Comparison of ENCODE assay signal across 20 cellular contexts in the genomic region with DNA sequence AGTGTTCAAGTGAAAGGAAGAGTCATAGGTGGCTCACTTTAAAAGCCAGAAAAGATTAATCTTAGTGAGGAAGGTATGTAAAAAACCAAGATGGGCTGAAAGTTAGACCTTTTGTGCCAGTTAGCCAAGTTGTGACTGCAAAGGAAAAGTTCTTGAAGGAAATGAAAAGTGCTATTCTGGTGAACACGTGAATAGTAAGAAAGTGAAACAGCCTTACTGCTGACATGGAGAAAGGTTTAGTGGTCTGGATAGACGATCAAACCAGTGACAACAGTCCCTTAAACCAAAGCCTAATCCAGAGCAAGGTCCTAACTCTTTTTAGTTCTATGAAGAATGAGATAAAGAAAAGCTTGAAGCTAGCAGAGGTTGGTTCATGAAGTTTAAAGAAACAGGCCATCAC.
DNase-seq lines count a peak whose midpoint lies in the region; ATAC-seq and TF ChIP-seq lines count a peak whose summit lies in the region.
"Had no signal": no experiment of that assay in that cellular context is flagged by ENCODE, and none has a peak within 500 bp of the region (broad histone marks: within the 10 kb centered on the region; RNA-seq: fewer than 3 reads in every experiment).

No MANE protein-coding gene starts in this region.

- H3K4me3 ChIP-seq in lower lobe of right lung: no peak overlapping the region
- no peak overlapping the region for H3K4me3 ChIP-seq in testis
- H3K4me3 ChIP-seq: esophagus muscularis mucosa, hepatocyte had no signal

- DNase-seq in kidney glomerular epithelial cell (lab: John Stamatoyannopoulos, UW) (no peak), lower lobe of right lung (no peak), testis (no peak)
- no peak for DNase-seq in CD4-positive, alpha-beta T cell
- DNase-seq: aorta; Caco-2; dermis blood vessel endothelial cell; GDM1; naive thymus-derived CD8-positive, alpha-beta T cell; NCI-H146; NCI-H510A treated with DMSO at 0.1 percent for 48 hours; stimulated activated CD4-positive, alpha-beta T cell treated with anti-CD3 and anti-CD28 coated beads, Interleukin-2, amount 100 ng/mL, for 24 hours; T-helper 9 cell; trophoblast cell had no signal

- no peak for TF ChIP-seq POLR2A in testis (IDR thresholded peaks at IDR 0.05)

- H3K27ac ChIP-seq in lower lobe of right lung: no peak overlapping the region
- H3K27ac ChIP-seq in testis: no peak overlapping the region
- H3K27ac ChIP-seq in CD4-positive, alpha-beta T cell (ENCODE audit: low read depth, low read length): no peak overlapping the region
- H3K27ac ChIP-seq: hepatocyte had no signal

- TF ChIP-seq CTCF in lower lobe of right lung (IDR thresholded peaks at IDR 0.05) (no peak), testis (IDR thresholded peaks at IDR 0.05) (no peak)
- TF ChIP-seq CTCF in CD4-positive, alpha-beta T cell (IDR thresholded peaks at IDR 0.05): no peak

- H3K4me1 ChIP-seq in lower lobe of right lung: no peaks in the 10 kb centered on the region
- no peaks in the 10 kb centered on the region for H3K4me1 ChIP-seq in testis
- H3K4me1 ChIP-seq: Caco-2 had no signal

- no peaks in the 10 kb centered on the region for H3K36me3 ChIP-seq in lower lobe of right lung
- no peaks in the 10 kb centered on the region for H3K36me3 ChIP-seq in testis (ENCODE audit: low read depth, missing control alignments)
- H3K36me3 ChIP-seq: esophagus muscularis mucosa had no signal

- CTCF ChIA-PET in CD4-positive, alpha-beta T cell (lab: Charles Lee): interaction anchor here (0.5 to 1.7 kb wide), 2 partner anchors 9 to 10 kb away, joined by 3 to 4 read pairs; no protein-coding TSS in a partner anchor

- peak; percentile 80 for ATAC-seq in GM18498 (IDR thresholded peaks at IDR 0.05; ENCODE audit: unreplicated experiment)
- peak; percentile 69 for ATAC-seq in GM19351 (IDR thresholded peaks at IDR 0.05; ENCODE audit: unreplicated experiment)
- peak; percentile 60 for ATAC-seq in HG02763 (IDR thresholded peaks at IDR 0.05; ENCODE audit: unreplicated experiment)
- ATAC-seq in HG03520 (IDR thresholded peaks at IDR 0.05; ENCODE audit: unreplicated experiment): peak; percentile 54
- no peak for ATAC-seq in lower lobe of right lung
- no peak for ATAC-seq in CD4-positive, alpha-beta T cell (ENCODE audit: poor library complexity)
- ATAC-seq: naive thymus-derived CD8-positive, alpha-beta T cell had no signal

- H3K4me1 Mint-ChIP-seq in CD4-positive, alpha-beta T cell (ENCODE audit: low read depth): no peaks in the 10 kb centered on the region
- H3K4me1 Mint-ChIP-seq: naive thymus-derived CD8-positive, alpha-beta T cell had no signal

- no peaks in the 10 kb centered on the region for H3K27me3 Mint-ChIP-seq in CD4-positive, alpha-beta T cell

- 80 to 84% methylated on average over 2 of the region's 2 CpGs for WGBS in testis, 2 donors

- H3K9me3 ChIP-seq in lower lobe of right lung (no peaks in the 10 kb centered on the region), testis (no peaks in the 10 kb centered on the region)
- no peaks in the 10 kb centered on the region for H3K9me3 ChIP-seq in CD4-positive, alpha-beta T cell (ENCODE audit: control insufficient read depth, low read length)
- H3K9me3 ChIP-seq: Caco-2, esophagus muscularis mucosa had no signal

- H3K27me3 ChIP-seq in lower lobe of right lung (ENCODE audit: low read depth): no peaks in the 10 kb centered on the region
- no peaks in the 10 kb centered on the region for H3K27me3 ChIP-seq in testis
- no peaks in the 10 kb centered on the region for H3K27me3 ChIP-seq in CD4-positive, alpha-beta T cell (ENCODE audit: control insufficient read depth, insufficient read depth, low read length)
- H3K27me3 ChIP-seq: esophagus muscularis mucosa, hepatocyte had no signal

- H3K4me3 Mint-ChIP-seq in CD4-positive, alpha-beta T cell: no peak overlapping the region
- H3K4me3 Mint-ChIP-seq: naive thymus-derived CD8-positive, alpha-beta T cell had no signal

- no peaks in the 10 kb centered on the region for H3K36me3 Mint-ChIP-seq in CD4-positive, alpha-beta T cell (ENCODE audit: low read depth)
- H3K36me3 Mint-ChIP-seq: naive thymus-derived CD8-positive, alpha-beta T cell had no signal

- intact Hi-C loops in lower lobe of right lung (cut with DNase I): no loop called here
- intact Hi-C loops in testis (cut with DNase I; ENCODE audit: low total_unique reads): loop anchor here (5.0 kb wide), 1 partner anchor 80 kb away; no protein-coding TSS in a partner anchor
- intact Hi-C loops in CD4-positive, alpha-beta T cell (cut with DNase I, micrococcal nuclease): loop anchor here in 1 of 2 experiments (10.0 kb wide), 1 partner anchor 203 kb away; no protein-coding TSS in a partner anchor

- no peaks in the 10 kb centered on the region for H3K9me3 Mint-ChIP-seq in CD4-positive, alpha-beta T cell
- H3K9me3 Mint-ChIP-seq: naive thymus-derived CD8-positive, alpha-beta T cell had no signal

- POLR2A ChIA-PET in CD4-positive, alpha-beta T cell (lab: Charles Lee): no interaction called here

- H3K27ac Mint-ChIP-seq in CD4-positive, alpha-beta T cell: no peak overlapping the region
- H3K27ac Mint-ChIP-seq: naive thymus-derived CD8-positive, alpha-beta T cell had no signal

Comparison
In these comparisons a context has a peak if more than half of its experiments do, and no peak if none do; other contexts are left out.
1. ATAC-seq: peak in GM18498 (single experiment), GM19351 (single experiment), HG02763 (single experiment) and HG03520 (single experiment); none in lower lobe of right lung (0 of 2) and CD4-positive, alpha-beta T cell (single experiment).